ENCODE assay signal across 1 cellular context in the genomic region with DNA sequence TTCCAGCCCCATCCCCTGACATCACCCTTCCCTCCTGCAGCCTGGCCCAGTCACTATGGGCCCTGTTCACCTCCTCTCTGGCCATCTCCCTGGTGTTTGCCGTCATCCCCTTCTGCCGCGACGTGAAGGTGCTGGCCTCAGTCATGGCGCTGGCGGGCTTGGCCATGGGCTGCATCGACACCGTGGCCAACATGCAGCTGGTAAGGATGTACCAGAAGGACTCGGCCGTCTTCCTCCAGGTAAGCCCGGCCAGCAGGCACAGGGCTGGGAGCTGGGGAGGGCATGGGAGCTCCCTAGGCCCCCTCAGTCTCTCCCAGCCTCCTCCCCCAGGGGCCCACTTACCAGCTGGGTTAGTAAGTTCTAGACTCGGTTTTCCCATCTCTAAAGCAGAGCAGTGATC.
TF ChIP-seq lines count a peak whose summit lies in the region.

No MANE protein-coding gene starts in this region.

TF ChIP-seq in IMR-90, 13 proteins besides CTCF, POLR2A, EP300 and RAD21 (continued from another document):
- TF ChIP-seq MAFK (IDR thresholded peaks at IDR 0.05; ENCODE audit: low read depth, low read length), result no peak
- TF ChIP-seq, protein P1, sequence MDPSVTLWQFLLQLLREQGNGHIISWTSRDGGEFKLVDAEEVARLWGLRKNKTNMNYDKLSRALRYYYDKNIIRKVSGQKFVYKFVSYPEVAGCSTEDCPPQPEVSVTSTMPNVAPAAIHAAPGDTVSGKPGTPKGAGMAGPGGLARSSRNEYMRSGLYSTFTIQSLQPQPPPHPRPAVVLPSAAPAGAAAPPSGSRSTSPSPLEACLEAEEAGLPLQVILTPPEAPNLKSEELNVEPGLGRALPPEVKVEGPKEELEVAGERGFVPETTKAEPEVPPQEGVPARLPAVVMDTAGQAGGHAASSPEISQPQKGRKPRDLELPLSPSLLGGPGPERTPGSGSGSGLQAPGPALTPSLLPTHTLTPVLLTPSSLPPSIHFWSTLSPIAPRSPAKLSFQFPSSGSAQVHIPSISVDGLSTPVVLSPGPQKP (IDR thresholded peaks at IDR 0.05; ENCODE audit: borderline replicate concordance, low read depth, low read length), result no peak
